In genomic region chr1:57475366-57475765, GRCh38 we compare ENCODE assay signal across 27 cellular contexts. TPM values are rescaled to one million over a fixed set of nuclear protein-coding genes. Genes with fewer than 3 reads are reported as not detected.
"Had no signal": no experiment of that assay in that cellular context is flagged by ENCODE, and none has a peak within 500 bp of the region (broad histone marks: within the 10 kb centered on the region; RNA-seq: fewer than 3 reads in every experiment).

No MANE protein-coding gene starts in this region.

- DNase-seq: colonic mucosa; cortex of kidney; effector CD8-positive, alpha-beta T cell; effector memory CD8-positive, alpha-beta T cell; endodermal cell; erythroblast; esophagus squamous epithelium; foreskin fibroblast; foreskin melanocyte; gastrocnemius medialis; glutamatergic neuron; head of caudate nucleus; heart right ventricle; hippocampal formation; left cardiac atrium; left lung; left ventricle myocardium superior; lower lobe of right lung; mesenchymal stem cell; midbrain had no signal

- H3K9me3 ChIP-seq: colonic mucosa, esophagus squamous epithelium, gastrocnemius medialis, heart right ventricle, left lung, lower lobe of right lung had no signal

- H3K27ac ChIP-seq: colonic mucosa, epithelial cell of prostate, esophagus squamous epithelium, gastrocnemius medialis, heart right ventricle, left lung, lower lobe of right lung had no signal

- H3K27me3 ChIP-seq: colonic mucosa, esophagus squamous epithelium, gastrocnemius medialis, heart right ventricle, left lung had no signal

- H3K4me1 ChIP-seq: colonic mucosa, esophagus squamous epithelium, gastrocnemius medialis, heart right ventricle, left lung, lower lobe of right lung had no signal

- H3K36me3 ChIP-seq: colonic mucosa, esophagus squamous epithelium, gastrocnemius medialis, heart right ventricle, left lung, lower lobe of right lung had no signal

- H3K4me3 ChIP-seq: colonic mucosa, esophagus squamous epithelium, gastrocnemius medialis, heart right ventricle, left lung, lower lobe of right lung had no signal

- FAIRE-seq: endometrium, islet of Langerhans, keratinocyte had no signal

- ATAC-seq: effector memory CD8-positive, alpha-beta T cell; esophagus mucosa; gastrocnemius medialis; heart right ventricle; left cardiac atrium; left lung; left ventricle myocardium superior; lower lobe of right lung had no signal

RNA-seq across cellular contexts. Expression of gene DAB1, which starts 51.5 kb away (rescaled TPM):
- total RNA-seq: dermis microvascular lymphatic vessel endothelial cell, lung microvascular endothelial cell had no signal
